Comparison of ENCODE assay signal across 18 cellular contexts in the genomic region with DNA sequence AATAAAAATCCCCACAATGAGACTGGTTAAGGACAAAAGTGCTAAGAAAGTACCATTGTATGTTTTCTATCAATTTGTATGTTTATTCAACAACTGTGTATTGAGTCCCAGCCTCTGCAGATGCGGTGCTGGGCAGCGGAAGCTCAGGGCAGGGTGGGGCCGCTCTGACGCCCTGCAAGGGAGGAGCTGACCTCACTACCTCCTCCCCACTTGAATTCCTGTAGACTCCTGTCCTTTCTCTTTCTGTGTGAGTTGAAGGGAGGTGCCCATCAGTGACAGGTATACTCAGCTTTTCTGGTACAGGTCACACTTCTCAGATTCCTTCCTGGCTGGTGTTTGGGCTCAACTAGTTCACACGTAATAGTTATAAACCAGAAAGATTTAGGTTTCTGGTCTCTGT. TPM values are rescaled to one million over a fixed set of nuclear protein-coding genes. Genes with fewer than 3 reads are reported as not detected.
A peak's percentile ranks its signal among the peaks of the same experiment; 100 is the strongest.
DNase-seq lines count a peak whose midpoint lies in the region; ATAC-seq and TF ChIP-seq lines count a peak whose summit lies in the region.
"Had no signal": no experiment of that assay in that cellular context is flagged by ENCODE, and none has a peak within 500 bp of the region (broad histone marks: within the 10 kb centered on the region; RNA-seq: fewer than 3 reads in every experiment).

No MANE protein-coding gene starts in this region.

- H3K9ac ChIP-seq in skeletal muscle tissue (ENCODE audit: low read depth in 1 of 3, low read length in 3 of 3) = no peak overlapping the region

- intact Hi-C loops in vagina (cut with DNase I) = no loop called here

- CTCF ChIA-PET in WTC11 (lab: Charles Lee) = interaction anchor here (0.8 kb wide), 1 partner anchor 148 kb away, joined by 3 read pairs; no protein-coding TSS in a partner anchor

- TF ChIP-seq POLR2A in vagina (IDR thresholded peaks at IDR 0.05) = no peak

- H3K4me3 Mint-ChIP-seq in WTC11 = no peak overlapping the region
- H3K4me3 Mint-ChIP-seq: CD4-positive, alpha-beta memory T cell had no signal

- no peak overlapping the region for H3K4me3 ChIP-seq in skeletal muscle tissue (ENCODE audit: low read length in 3 of 3)
- no peak overlapping the region for H3K4me3 ChIP-seq in vagina
- H3K4me3 ChIP-seq in WERI-Rb-1 (ENCODE audit: low read depth, low read length) = no peak overlapping the region
- H3K4me3 ChIP-seq: GM12878, PC-9 had no signal

- no peaks in the 10 kb centered on the region for H3K9me3 ChIP-seq in skeletal muscle tissue (ENCODE audit: control insufficient read depth in 3 of 3, low read length in 3 of 3)
- no peaks in the 10 kb centered on the region for H3K9me3 ChIP-seq in vagina
- H3K9me3 ChIP-seq in WERI-Rb-1 (ENCODE audit: severe bottlenecking) = no peaks in the 10 kb centered on the region
- H3K9me3 ChIP-seq: BE2C had no signal

- H3K36me3 ChIP-seq in skeletal muscle tissue (ENCODE audit: control insufficient read depth in 3 of 3, insufficient read depth in 3 of 3, low read length in 3 of 3) (peaks cover 29 to 42% (median 39%) of the 10 kb centered on the region in 3 donors), vagina (peaks cover 0 to 35% of the 10 kb centered on the region in 2 donors), WERI-Rb-1 (no peaks in the 10 kb centered on the region; the same call in 1 of the 2 replicates)
- H3K36me3 ChIP-seq: BE2C had no signal

- POLR2A ChIA-PET in WTC11 (lab: Charles Lee) = no interaction called here

- no peaks in the 10 kb centered on the region for H3K9me3 Mint-ChIP-seq in WTC11
- H3K9me3 Mint-ChIP-seq: CD4-positive, alpha-beta memory T cell had no signal

- DNase-seq in WTC11 (ENCODE audit: low spot score) (no peak), vagina (ENCODE audit: extremely low spot score in 2 of 2) (no peak), WERI-Rb-1 (no peak), NCI-H1105 treated with DMSO at 0.1 percent for 48 hours (lab: John Stamatoyannopoulos, UW) (no peak), kidney glomerular epithelial cell (lab: John Stamatoyannopoulos, UW) (no peak)
- DNase-seq: BE2C; CD4-positive, alpha-beta memory T cell; DMS79; GOT3; KBM-7; NCI-H1092 treated with DMSO at 0.1 percent for 48 hours; NCI-H1694 treated with DMSO at 0.1 percent for 48 hours; NCI-H446 treated with DMSO at 0.1 percent for 48 hours; NCI-H748 treated with DMSO at 0.1 percent for 48 hours had no signal

- peak overlapping the region; percentile 25 for H3K27ac ChIP-seq in layer of hippocampus (ENCODE audit: low read depth, low read length)
- H3K27ac ChIP-seq in skeletal muscle tissue (ENCODE audit: low read depth, low read length) = peak overlapping the region; percentile 12
- peak overlapping the region; percentile 60 for H3K27ac ChIP-seq in vagina
- no peak overlapping the region for H3K27ac ChIP-seq in WERI-Rb-1
- H3K27ac ChIP-seq: PC-9 had no signal

- TF ChIP-seq CTCF in WTC11 (IDR thresholded peaks at IDR 0.05) = no peak
- TF ChIP-seq CTCF in vagina (IDR thresholded peaks at IDR 0.05) = no peak
- no peak for TF ChIP-seq CTCF in WERI-Rb-1 (IDR thresholded peaks at IDR 0.05; ENCODE audit: low read depth, low read length)

- H3K27me3 ChIP-seq in layer of hippocampus (ENCODE audit: control insufficient read depth, insufficient read depth, low read length) (no peaks in the 10 kb centered on the region), skeletal muscle tissue (ENCODE audit: control insufficient read depth in 3 of 3, insufficient read depth in 3 of 3, low read length in 3 of 3) (no peaks in the 10 kb centered on the region), vagina (no peaks in the 10 kb centered on the region), WERI-Rb-1 (ENCODE audit: insufficient read depth, low read depth, severe bottlenecking) (no peaks in the 10 kb centered on the region)
- H3K27me3 ChIP-seq: BE2C had no signal

- no peaks in the 10 kb centered on the region for H3K36me3 Mint-ChIP-seq in WTC11

- H3K4me1 ChIP-seq in skeletal muscle tissue (ENCODE audit: control insufficient read depth in 3 of 3, insufficient read depth in 3 of 3, low read length in 3 of 3) (peaks cover 3 to 12% (median 8%) of the 10 kb centered on the region in 3 donors), vagina (peaks cover 35% of the 10 kb centered on the region)
- H3K4me1 ChIP-seq: BE2C had no signal

- 0 out of 2 replicates have a peak, but pooled peaks have one; percentile 26 for ATAC-seq in WTC11
- ATAC-seq: GM12878 had no signal

- no peak overlapping the region for H3K27ac Mint-ChIP-seq in WTC11

- no peaks in the 10 kb centered on the region for H3K27me3 Mint-ChIP-seq in WTC11 (ENCODE audit: low read depth)
- H3K27me3 Mint-ChIP-seq: CD4-positive, alpha-beta memory T cell had no signal

- H3K4me1 Mint-ChIP-seq in WTC11 = peaks cover 4% of the 10 kb centered on the region
- H3K4me1 Mint-ChIP-seq: CD4-positive, alpha-beta memory T cell had no signal

TF ChIP-seq in WTC11, 78 proteins besides CTCF, POLR2A, EP300 and RAD21:
- TF ChIP-seq GTF2I (CRISPR knock-in tag; conservative IDR thresholded peaks at IDR 0.05) = no peak

RNA-seq across cellular contexts. Expression of gene ANGPTL2, which starts 27.0 kb away (rescaled TPM):
- total RNA-seq in WTC11 (2021) (4.5 to 6.7 TPM (median 6.3 TPM) in 3 replicates), skeletal muscle tissue (37.6 TPM), vagina (65.8 TPM)
- total RNA-seq: CD4-positive, alpha-beta memory T cell had no signal
